ENCODE assay signal across 1 cellular context in the genomic region with DNA sequence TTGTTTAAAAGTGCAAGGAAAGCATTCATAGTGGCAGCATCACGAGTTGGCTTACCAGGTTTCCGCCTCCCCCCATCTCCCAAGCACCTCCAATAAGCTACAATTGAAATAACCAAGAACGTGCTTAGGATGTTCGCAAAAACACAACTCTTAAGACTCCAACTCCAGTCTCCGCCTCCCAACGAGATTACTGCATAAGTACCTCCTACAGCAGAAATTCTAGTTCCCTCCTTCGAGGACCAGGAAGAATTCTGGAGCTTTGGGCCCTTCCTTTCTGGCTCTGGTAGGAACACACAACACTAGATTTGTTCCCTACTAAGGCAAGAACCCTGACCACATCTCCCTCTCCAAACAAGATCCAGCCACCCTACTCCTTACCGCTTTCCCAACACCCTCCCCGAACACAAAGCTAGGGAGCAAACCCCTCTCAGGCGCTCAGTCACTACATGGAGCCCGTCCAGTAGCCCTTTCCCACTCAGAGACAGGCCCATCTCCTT.
TF ChIP-seq lines count a peak whose summit lies in the region.

No MANE protein-coding gene starts in this region.

TF ChIP-seq in A549, 52 proteins besides CTCF, POLR2A, EP300 and RAD21 (continued from another document):
- TF ChIP-seq, protein P1, sequence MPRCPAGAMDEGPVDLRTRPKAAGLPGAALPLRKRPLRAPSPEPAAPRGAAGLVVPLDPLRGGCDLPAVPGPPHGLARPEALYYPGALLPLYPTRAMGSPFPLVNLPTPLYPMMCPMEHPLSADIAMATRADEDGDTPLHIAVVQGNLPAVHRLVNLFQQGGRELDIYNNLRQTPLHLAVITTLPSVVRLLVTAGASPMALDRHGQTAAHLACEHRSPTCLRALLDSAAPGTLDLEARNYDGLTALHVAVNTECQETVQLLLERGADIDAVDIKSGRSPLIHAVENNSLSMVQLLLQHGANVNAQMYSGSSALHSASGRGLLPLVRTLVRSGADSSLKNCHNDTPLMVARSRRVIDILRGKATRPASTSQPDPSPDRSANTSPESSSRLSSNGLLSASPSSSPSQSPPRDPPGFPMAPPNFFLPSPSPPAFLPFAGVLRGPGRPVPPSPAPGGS (IDR thresholded peaks at IDR 0.05): 0 out of 3 replicates have a peak, but pooled peaks have one; percentile 11
